37 cellular contexts compared by ENCODE assay signal in genomic region chr2:44529448-44529847, GRCh38.
"Had no signal": no experiment of that assay in that cellular context is flagged by ENCODE, and none has a peak within 500 bp of the region (broad histone marks: within the 10 kb centered on the region; RNA-seq: fewer than 3 reads in every experiment).

No MANE protein-coding gene starts in this region.

- H3K9me3 ChIP-seq: body of pancreas, gastrocnemius medialis, pancreas, prostate gland, sigmoid colon, thyroid gland, upper lobe of left lung, vagina had no signal

- H3K4me3 ChIP-seq: body of pancreas, cardiac muscle cell, coronary artery, dorsolateral prefrontal cortex, gastrocnemius medialis, pancreas, prostate gland, sigmoid colon, smooth muscle cell, thyroid gland, upper lobe of left lung, vagina had no signal

- H3K9me3 Mint-ChIP-seq: stimulated activated naive CD8-positive, alpha-beta T cell treated with anti-CD3 and anti-CD28 coated beads, Interleukin-15, amount 100 ng/mL, for 72 hours had no signal

- H3K4me1 ChIP-seq: body of pancreas, gastrocnemius medialis, prostate gland, sigmoid colon, upper lobe of left lung, vagina had no signal

- FAIRE-seq: kidney, pancreas had no signal

- ATAC-seq: activated CD4-positive, alpha-beta T cell treated with anti-CD3 and anti-CD28 coated beads for 36 hours; activated CD8-positive, alpha-beta memory T cell treated with anti-CD3 and anti-CD28 coated beads, Interleukin-2, amount 10 ng/mL, durations not matched to agents 7 days and 5 days; activated CD8-positive, alpha-beta T cell treated with anti-CD3 and anti-CD28 coated beads, Interleukin-2, amount 10 ng/mL, durations not matched to agents 7 days and 5 days; activated T-cell treated with anti-CD3 and anti-CD28 coated beads, Interleukin-2, amount 50 U/mL, for 72 hours; body of pancreas; gastrocnemius medialis; left colon; naive thymus-derived CD4-positive, alpha-beta T cell; pancreas; stimulated activated memory B cell treated with anti-CD40 and anti-IgM and Interleukin-4, amounts not matched to agents 10 μg/mL and 1 μg/mL and 100 μg/mL, for 72 hours; stimulated activated naive CD8-positive, alpha-beta T cell treated with anti-CD3 and anti-CD28 coated beads, Interleukin-15, amount 100 ng/mL, for 72 hours had no signal

- H3K27me3 ChIP-seq: body of pancreas, cardiac muscle cell, dorsolateral prefrontal cortex, gastrocnemius medialis, pancreas, sigmoid colon, thyroid gland, upper lobe of left lung, vagina had no signal

- H3K27ac Mint-ChIP-seq: activated CD4-positive, alpha-beta T cell treated with anti-CD3 and anti-CD28 coated beads for 36 hours; activated CD8-positive, alpha-beta memory T cell treated with anti-CD3 and anti-CD28 coated beads, Interleukin-2, amount 10 ng/mL, durations not matched to agents 7 days and 5 days; activated CD8-positive, alpha-beta T cell treated with anti-CD3 and anti-CD28 coated beads, Interleukin-2, amount 10 ng/mL, durations not matched to agents 7 days and 5 days; activated naive CD8-positive, alpha-beta T cell; activated T-cell treated with anti-CD3 and anti-CD28 coated beads, Interleukin-2, amount 50 U/mL, for 72 hours; mesothelial cell of epicardium; naive thymus-derived CD4-positive, alpha-beta T cell; stimulated activated memory B cell treated with anti-CD40 and anti-IgM and Interleukin-4, amounts not matched to agents 10 μg/mL and 1 μg/mL and 100 μg/mL, for 72 hours; stimulated activated naive CD8-positive, alpha-beta T cell treated with anti-CD3 and anti-CD28 coated beads, Interleukin-15, amount 100 ng/mL, for 72 hours had no signal

- H3K4me2 ChIP-seq: smooth muscle cell had no signal

- H3K36me3 ChIP-seq: cardiac muscle cell, gastrocnemius medialis, pancreas, prostate gland, sigmoid colon, thyroid gland, upper lobe of left lung, vagina had no signal

- H3K4me3 Mint-ChIP-seq: activated CD4-positive, alpha-beta T cell treated with anti-CD3 and anti-CD28 coated beads for 36 hours; activated CD8-positive, alpha-beta memory T cell treated with anti-CD3 and anti-CD28 coated beads, Interleukin-2, amount 10 ng/mL, durations not matched to agents 7 days and 5 days; activated CD8-positive, alpha-beta T cell treated with anti-CD3 and anti-CD28 coated beads, Interleukin-2, amount 10 ng/mL, durations not matched to agents 7 days and 5 days; activated naive CD8-positive, alpha-beta T cell; activated T-cell treated with anti-CD3 and anti-CD28 coated beads, Interleukin-2, amount 50 U/mL, for 72 hours; mesothelial cell of epicardium; naive thymus-derived CD4-positive, alpha-beta T cell; stimulated activated memory B cell treated with anti-CD40 and anti-IgM and Interleukin-4, amounts not matched to agents 10 μg/mL and 1 μg/mL and 100 μg/mL, for 72 hours; stimulated activated naive CD8-positive, alpha-beta T cell treated with anti-CD3 and anti-CD28 coated beads, Interleukin-15, amount 100 ng/mL, for 72 hours had no signal

- DNase-seq: activated CD4-positive, alpha-beta T cell treated with anti-CD3 and anti-CD28 coated beads for 36 hours; activated CD4-positive, CD25-positive, alpha-beta regulatory T cell; activated CD8-positive, alpha-beta memory T cell treated with anti-CD3 and anti-CD28 coated beads, Interleukin-2, amount 10 ng/mL, durations not matched to agents 7 days and 5 days; activated CD8-positive, alpha-beta T cell treated with anti-CD3 and anti-CD28 coated beads, Interleukin-2, amount 10 ng/mL, durations not matched to agents 7 days and 5 days; activated effector memory CD4-positive, alpha-beta T cell treated with Interleukin-2 at 50 U/mL for 16 hours; activated naive CD4-positive, alpha-beta T cell treated with Interleukin-2 at 50 U/mL for 16 hours; activated T-cell treated with anti-CD3 and anti-CD28 coated beads for 4 hours; activated T-cell treated with anti-CD3 and anti-CD28 coated beads, Interleukin-2, amount 50 U/mL, for 72 hours; anterior cingulate cortex; body of pancreas; cerebellar nuclear complex; dorsolateral prefrontal cortex; effector memory CD4-positive, alpha-beta T cell; erythroblast; gastrocnemius medialis; glutamatergic neuron; kidney; left colon; naive thymus-derived CD4-positive, alpha-beta T cell; nucleus accumbens; pancreas; retina; sigmoid colon; stimulated activated CD4-positive, alpha-beta T cell treated with anti-CD3 and anti-CD28 coated beads, Interleukin-1b, Interleukin-23, amount 100 ng/mL, for 48 hours; stimulated activated CD4-positive, alpha-beta T cell treated with anti-CD3 and anti-CD28 coated beads, Interleukin-4, amount 100 ng/mL, for 4 hours; stimulated activated CD8-positive, alpha-beta memory T cell treated with anti-CD3 and anti-CD28 coated beads, Interleukin-4, amount 100 ng/mL, for 48 hours; stimulated activated naive CD8-positive, alpha-beta T cell treated with anti-CD3 and anti-CD28 coated beads, Interleukin-15, amount 100 ng/mL, for 72 hours; thyroid gland; upper lobe of left lung had no signal

- H3K27me3 Mint-ChIP-seq: activated CD4-positive, alpha-beta T cell treated with anti-CD3 and anti-CD28 coated beads for 36 hours; activated CD8-positive, alpha-beta memory T cell treated with anti-CD3 and anti-CD28 coated beads, Interleukin-2, amount 10 ng/mL, durations not matched to agents 7 days and 5 days; activated naive CD8-positive, alpha-beta T cell; naive thymus-derived CD4-positive, alpha-beta T cell; stimulated activated memory B cell treated with anti-CD40 and anti-IgM and Interleukin-4, amounts not matched to agents 10 μg/mL and 1 μg/mL and 100 μg/mL, for 72 hours; stimulated activated naive CD8-positive, alpha-beta T cell treated with anti-CD3 and anti-CD28 coated beads, Interleukin-15, amount 100 ng/mL, for 72 hours had no signal

- H3K27ac ChIP-seq: body of pancreas, cardiac muscle cell, coronary artery, dorsolateral prefrontal cortex, gastrocnemius medialis, pancreas, prostate gland, sigmoid colon, thyroid gland, upper lobe of left lung, vagina had no signal

- H3K4me1 Mint-ChIP-seq: activated CD8-positive, alpha-beta memory T cell treated with anti-CD3 and anti-CD28 coated beads, Interleukin-2, amount 10 ng/mL, durations not matched to agents 7 days and 5 days; stimulated activated naive CD8-positive, alpha-beta T cell treated with anti-CD3 and anti-CD28 coated beads, Interleukin-15, amount 100 ng/mL, for 72 hours had no signal
